ENCODE assay signal across 8 cellular contexts in genomic region chr15:31439328-31439727, GRCh38.
DNase-seq lines count a peak whose midpoint lies in the region; ATAC-seq, FAIRE-seq and TF ChIP-seq lines count a peak whose summit lies in the region.

No MANE protein-coding gene starts in this region.

- WGBS in ovary, 3 donors: 92 to 93% (median 92%) methylated on average over 10 of the region's 10 CpGs
- WGBS in pancreas, 2 donors: 89 to 95% methylated on average over 10 of the region's 10 CpGs

- no peaks in the 10 kb centered on the region for H3K27me3 ChIP-seq in ovary
- no peaks in the 10 kb centered on the region for H3K27me3 ChIP-seq in pancreas

- peaks cover 83% of the 10 kb centered on the region for H3K4me1 Mint-ChIP-seq in activated naive CD8-positive, alpha-beta T cell (ENCODE audit: low read depth)
- peaks cover 60 to 86% of the 10 kb centered on the region in 2 donors for H3K4me1 Mint-ChIP-seq in natural killer cell

- H3K27ac ChIP-seq in ovary (no peak overlapping the region), pancreas (no peak overlapping the region), caudate nucleus (ENCODE audit: low read depth, low read length) (no peak overlapping the region)

- H3K27me3 Mint-ChIP-seq in activated naive CD8-positive, alpha-beta T cell: no peaks in the 10 kb centered on the region
- no peaks in the 10 kb centered on the region for H3K27me3 Mint-ChIP-seq in natural killer cell (ENCODE audit: low read depth in 2 of 2)

- H3K4me3 Mint-ChIP-seq in activated naive CD8-positive, alpha-beta T cell: peak overlapping the region; percentile 1
- peak overlapping the region; percentile 55 for H3K4me3 Mint-ChIP-seq in natural killer cell

- no peak for TF ChIP-seq EP300 in ovary (IDR thresholded peaks at IDR 0.05)

- no peaks in the 10 kb centered on the region for H3K36me3 Mint-ChIP-seq in activated naive CD8-positive, alpha-beta T cell
- no peaks in the 10 kb centered on the region for H3K36me3 Mint-ChIP-seq in natural killer cell

- no peaks in the 10 kb centered on the region for H3K9me3 Mint-ChIP-seq in activated naive CD8-positive, alpha-beta T cell (ENCODE audit: low read depth)
- no peaks in the 10 kb centered on the region for H3K9me3 Mint-ChIP-seq in natural killer cell

- TF ChIP-seq POLR2A in ovary (IDR thresholded peaks at IDR 0.05): no peak

- peak; percentile 32 for DNase-seq in G401 (ENCODE audit: low spot score)
- DNase-seq in LNCaP clone FGC (ENCODE audit: low read depth): no peak
- no peak for DNase-seq in natural killer cell
- DNase-seq in ovary: no peak
- DNase-seq in pancreas: no peak
- DNase-seq in caudate nucleus (lab: John Stamatoyannopoulos, UW): no peak
- DNase-seq in effector CD8-positive, alpha-beta T cell (lab: John Stamatoyannopoulos, UW): no peak

- H3K4me3 ChIP-seq in LNCaP clone FGC (ENCODE audit: low read depth, low read length) (no peak overlapping the region), ovary (no peak overlapping the region), pancreas (no peak overlapping the region)

- TF ChIP-seq CTCF in LNCaP clone FGC (IDR thresholded peaks at IDR 0.05; ENCODE audit: control insufficient read depth, extremely low read depth, insufficient read depth) (peak; percentile 49), natural killer cell (IDR thresholded peaks at IDR 0.05) (no peak), ovary (IDR thresholded peaks at IDR 0.05) (no peak), pancreas (IDR thresholded peaks at IDR 0.05) (no peak)

- ATAC-seq in natural killer cell (no peak), pancreas (no peak)

- in situ Hi-C loops in G401 (cut with HindIII; ENCODE audit: low sequenced_read_pairs): no loop called here

- intact Hi-C loops in natural killer cell (cut with micrococcal nuclease) (loop anchor here (5.0 kb wide), 2 partner anchors 33 to 48 kb away; no protein-coding TSS in a partner anchor), ovary (cut with DNase I) (loop anchor here in 1 of 4 donors (5.0 to 10.0 kb wide), 2 partner anchors 72 to 115 kb away; partner anchors contain the start of gene KLF13), pancreas (cut with DNase I) (loop anchor here in 1 of 3 donors (5.0 kb wide), 1 partner anchor 43 kb away; no protein-coding TSS in a partner anchor)

- peaks cover 4% of the 10 kb centered on the region for H3K4me1 ChIP-seq in ovary (ENCODE audit: insufficient read depth)
- peaks cover 0 to 8% (median 6%) of the 10 kb centered on the region in 3 donors for H3K4me1 ChIP-seq in pancreas

- H3K27ac Mint-ChIP-seq in activated naive CD8-positive, alpha-beta T cell: peak overlapping the region; percentile 98
- peak overlapping the region; percentile 98 to 100 for H3K27ac Mint-ChIP-seq in natural killer cell

- no peak for FAIRE-seq in pancreas (lab: Jason Lieb, UNC)

- H3K36me3 ChIP-seq in ovary: no peaks in the 10 kb centered on the region
- H3K36me3 ChIP-seq in pancreas: no peaks in the 10 kb centered on the region

- H3K9me3 ChIP-seq in ovary (no peaks in the 10 kb centered on the region), pancreas (no peaks in the 10 kb centered on the region)
